Comparison of ENCODE assay signal across 23 cellular contexts in genomic region chr2:160254363-160254762, GRCh38. TPM values are rescaled to one million over a fixed set of nuclear protein-coding genes. Genes with fewer than 3 reads are reported as not detected.
DNase-seq lines count a peak whose midpoint lies in the region; FAIRE-seq and TF ChIP-seq lines count a peak whose summit lies in the region.
"Had no signal": no experiment of that assay in that cellular context is flagged by ENCODE, and none has a peak within 500 bp of the region (broad histone marks: within the 10 kb centered on the region; RNA-seq: fewer than 3 reads in every experiment).

No MANE protein-coding gene starts in this region.

- FAIRE-seq in urothelium cell line (lab: Jason Lieb, UNC) = no peak
- FAIRE-seq: H54 had no signal

- peak overlapping the region; percentile 73 for H3K27ac Mint-ChIP-seq in osteocyte (ENCODE audit: unreplicated experiment)
- H3K27ac Mint-ChIP-seq in progenitor cell of endocrine pancreas = no peak overlapping the region
- H3K27ac Mint-ChIP-seq: CD8-positive, alpha-beta memory T cell; HFFc6; IgD-negative memory B cell had no signal

- H3K9me3 Mint-ChIP-seq in osteocyte (ENCODE audit: unreplicated experiment) (peaks cover 6% of the 10 kb centered on the region), progenitor cell of endocrine pancreas (ENCODE audit: low read depth) (no peaks in the 10 kb centered on the region)
- H3K9me3 Mint-ChIP-seq: HFFc6, IgD-negative memory B cell had no signal

- in situ Hi-C loops in Caki2 (cut with HindIII; ENCODE audit: low pct_unique_long_range_greater_than_20kb, low sequenced_read_pairs) = no loop called here

- DNase-seq in Caki2 (ENCODE audit: low read depth) (peak; percentile 67), NCI-H69 (lab: John Stamatoyannopoulos, UW) (peak; percentile 0), brain pericyte (ENCODE audit: low read depth, low spot score) (peak; percentile 92), osteocyte (ENCODE audit: extremely low spot score, unreplicated experiment) (no peak), progenitor cell of endocrine pancreas (ENCODE audit: low spot score, unreplicated experiment) (no peak), NK-92 (lab: John Stamatoyannopoulos, UW; ENCODE audit: unreplicated experiment) (no peak), NCI-H1417 treated with DMSO at 0.1 percent for 48 hours (lab: John Stamatoyannopoulos, UW) (no peak), urothelium cell line (ENCODE audit: low spot score) (no peak)
- DNase-seq: C1 segment of cervical spinal cord; CD8-positive, alpha-beta memory T cell; DMS79; HFFc6; Kasumi-1; MM.1S; NCI-H1092; NCI-H2081; NCI-H510A treated with DMSO at 0.1 percent for 48 hours; Peyer's patch; SW 1271 had no signal

- no peaks in the 10 kb centered on the region for H3K27me3 Mint-ChIP-seq in osteocyte (ENCODE audit: unreplicated experiment)
- no peaks in the 10 kb centered on the region for H3K27me3 Mint-ChIP-seq in progenitor cell of endocrine pancreas
- H3K27me3 Mint-ChIP-seq: IgD-negative memory B cell had no signal

- H3K4me1 Mint-ChIP-seq in osteocyte (ENCODE audit: unreplicated experiment) = peaks cover 71% of the 10 kb centered on the region
- H3K4me1 Mint-ChIP-seq in progenitor cell of endocrine pancreas (ENCODE audit: low read depth) = no peaks in the 10 kb centered on the region
- H3K4me1 Mint-ChIP-seq: CD8-positive, alpha-beta memory T cell had no signal

- H3K4me3 Mint-ChIP-seq in osteocyte (ENCODE audit: unreplicated experiment) = no peak overlapping the region
- H3K4me3 Mint-ChIP-seq in progenitor cell of endocrine pancreas (ENCODE audit: low read depth) = no peak overlapping the region
- H3K4me3 Mint-ChIP-seq: CD8-positive, alpha-beta memory T cell; HFFc6; IgD-negative memory B cell had no signal

- TF ChIP-seq CTCF in osteocyte (IDR thresholded peaks at IDR 0.05) = no peak
- TF ChIP-seq CTCF in progenitor cell of endocrine pancreas (IDR thresholded peaks at IDR 0.05; ENCODE audit: unreplicated experiment) = no peak

- H3K36me3 Mint-ChIP-seq in osteocyte (ENCODE audit: unreplicated experiment) = no peaks in the 10 kb centered on the region
- no peaks in the 10 kb centered on the region for H3K36me3 Mint-ChIP-seq in progenitor cell of endocrine pancreas (ENCODE audit: insufficient read depth)
- H3K36me3 Mint-ChIP-seq: CD8-positive, alpha-beta memory T cell; IgD-negative memory B cell had no signal

RNA-seq across cellular contexts. Expression of gene ITGB6, which starts 54.3 kb away (rescaled TPM):
- 17.4 and 41.1 TPM in 2 replicates for total RNA-seq in Caki2 (2014; rRNA removed; shearing (Covaris generic); ENCODE audit: low replicate concordance)
- 0.13 TPM in 2 replicates for total RNA-seq in osteocyte
- 6.7 and 7.0 TPM in 2 replicates for total RNA-seq in progenitor cell of endocrine pancreas
- total RNA-seq: A673; CD8-positive, alpha-beta memory T cell; G401 had no signal

Comparison
In these comparisons a context has a peak if more than half of its experiments do, and no peak if none do; other contexts are left out.
1. DNase-seq: peak in Caki2 (single experiment), NCI-H69 (single experiment) and brain pericyte (single experiment); none in osteocyte (single experiment), progenitor cell of endocrine pancreas (single experiment), NK-92 (single experiment), NCI-H1417 treated with DMSO at 0.1 percent for 48 hours (single experiment) and urothelium cell line (single experiment).